In genomic region chr21:39120876-39121599, GRCh38 we compare ENCODE assay signal across 24 cellular contexts.
DNase-seq lines count a peak whose midpoint lies in the region; ATAC-seq and TF ChIP-seq lines count a peak whose summit lies in the region.
"Had no signal": no experiment of that assay in that cellular context is flagged by ENCODE, and none has a peak within 500 bp of the region (broad histone marks: within the 10 kb centered on the region; RNA-seq: fewer than 3 reads in every experiment).

No MANE protein-coding gene starts in this region.

- H3K27ac ChIP-seq in DND-41 (ENCODE audit: low read length) = peak overlapping the region; percentile 94
- H3K27ac ChIP-seq in neural progenitor cell = no peak overlapping the region
- H3K27ac ChIP-seq: breast epithelium, GM23248, KMS-11 had no signal

- H3K4me1 Mint-ChIP-seq in endothelial cell (ENCODE audit: unreplicated experiment) (peaks cover 28% of the 10 kb centered on the region), neural progenitor cell (peaks cover 7% of the 10 kb centered on the region)

- H3K4me1 ChIP-seq in DND-41 (ENCODE audit: insufficient read depth, low read length) = peaks cover 60% of the 10 kb centered on the region
- H3K4me1 ChIP-seq in neural progenitor cell = no peaks in the 10 kb centered on the region
- H3K4me1 ChIP-seq: breast epithelium had no signal

- H3K4me2 ChIP-seq in DND-41 (ENCODE audit: insufficient read depth, low read length) = peak overlapping the region; percentile 50; the same call in 1 of the 2 replicates
- no peak overlapping the region for H3K4me2 ChIP-seq in neural progenitor cell
- H3K4me2 ChIP-seq: KMS-11 had no signal

- H3K9me3 ChIP-seq in DND-41 (ENCODE audit: insufficient read depth, low read length, severe bottlenecking) (peaks cover 12% of the 10 kb centered on the region), MG63 (peaks cover 7% of the 10 kb centered on the region), neural progenitor cell (ENCODE audit: low read depth) (no peaks in the 10 kb centered on the region)

- H3K9ac ChIP-seq in DND-41 (ENCODE audit: low read depth, low read length) = peak overlapping the region; percentile 45
- H3K9ac ChIP-seq in neural progenitor cell = no peak overlapping the region
- H3K9ac ChIP-seq: GM23248, KMS-11 had no signal

- H3K36me3 Mint-ChIP-seq in endothelial cell (ENCODE audit: low read depth, unreplicated experiment) (peaks cover 8% of the 10 kb centered on the region), neural progenitor cell (peaks cover 11% of the 10 kb centered on the region)

- H2AFZ ChIP-seq in DND-41 (ENCODE audit: low read depth, low read length) (no peak overlapping the region; the same call in 1 of the 2 replicates), neural progenitor cell (replicated peaks) (peak overlapping the region; percentile 57)
- H2AFZ ChIP-seq: GM23248 had no signal

- H4K20me1 ChIP-seq in DND-41 (ENCODE audit: insufficient read depth, low read length) (no peaks in the 10 kb centered on the region), neural progenitor cell (ENCODE audit: low read depth) (no peaks in the 10 kb centered on the region)

- H3K27me3 ChIP-seq in DND-41 (ENCODE audit: insufficient read depth, low read length, poor library complexity) (no peaks in the 10 kb centered on the region), MG63 (no peaks in the 10 kb centered on the region), neural progenitor cell (no peaks in the 10 kb centered on the region)
- H3K27me3 ChIP-seq: breast epithelium had no signal

- H3F3A ChIP-seq in neural progenitor cell (ENCODE audit: low read depth) = no peaks in the 10 kb centered on the region

- peak; percentile 37 for ATAC-seq in DND-41 (ENCODE audit: insufficient read depth, low read depth)
- ATAC-seq: GM12878 had no signal

- DNase-seq in DND-41 (peak; percentile 57), MG63 (peak; percentile 15), endothelial cell (ENCODE audit: low spot score) (peak; percentile 33), neural progenitor cell (ENCODE audit: low spot score) (peak; percentile 37), NCI-H2227 (lab: John Stamatoyannopoulos, UW; ENCODE audit: unreplicated experiment) (no peak), NCI-H2081 (lab: John Stamatoyannopoulos, UW) (no peak), NCI-H226 (no peak)
- DNase-seq: activated CD4-positive, alpha-beta T cell treated with anti-CD3 and anti-CD28 coated beads, Interleukin-2, amount 50 U/mL, for 1 hour; activated CD8-positive, alpha-beta memory T cell treated with anti-CD3 and anti-CD28 coated beads, Interleukin-2, amount 50 U/mL, for 48 hours; activated effector memory CD4-positive, alpha-beta T cell treated with Interleukin-2 at 50 U/mL for 16 hours; CD4-positive, alpha-beta T cell; GM23248; naive B cell; NCI-H1105; NCI-H2107; NCI-H524; Right ventricle myocardium superior; stimulated activated CD4-positive, alpha-beta T cell treated with anti-CD3 and anti-CD28 coated beads, Interleukin-2, amount 100 ng/mL, for 24 hours; stimulated activated naive CD4-positive, alpha-beta T cell had no signal

- H3K36me3 ChIP-seq in DND-41 (ENCODE audit: insufficient read depth, low read length) (no peaks in the 10 kb centered on the region), MG63 (no peaks in the 10 kb centered on the region), neural progenitor cell (no peaks in the 10 kb centered on the region)
- H3K36me3 ChIP-seq: breast epithelium, thoracic aorta had no signal

- no peak overlapping the region for H3K4me3 Mint-ChIP-seq in endothelial cell (ENCODE audit: unreplicated experiment)
- no peak overlapping the region for H3K4me3 Mint-ChIP-seq in neural progenitor cell
- H3K4me3 Mint-ChIP-seq: CD4-positive, alpha-beta T cell; dendritic cell treated with granulocyte-macrophage colony-stimulating factor and Interleukin-4, amounts not matched to agents 40 ng/mL and 50 ng/mL, for 4 days; naive B cell had no signal

- H3K27ac Mint-ChIP-seq in endothelial cell (ENCODE audit: unreplicated experiment) (no peak overlapping the region), neural progenitor cell (no peak overlapping the region)
- H3K27ac Mint-ChIP-seq: CD4-positive, alpha-beta T cell had no signal

- H3K4me3 ChIP-seq in DND-41 (ENCODE audit: low read depth in 1 of 2, low read length in 2 of 2) = no peak overlapping the region
- no peak overlapping the region for H3K4me3 ChIP-seq in MG63
- H3K4me3 ChIP-seq in neural progenitor cell = no peak overlapping the region
- H3K4me3 ChIP-seq: breast epithelium, GM12878, GM23248, thoracic aorta had no signal

- H3K9me3 Mint-ChIP-seq in endothelial cell (ENCODE audit: unreplicated experiment) (no peaks in the 10 kb centered on the region), neural progenitor cell (peaks cover 29% of the 10 kb centered on the region)
- H3K9me3 Mint-ChIP-seq: dendritic cell treated with granulocyte-macrophage colony-stimulating factor and Interleukin-4, amounts not matched to agents 40 ng/mL and 50 ng/mL, for 4 days had no signal

- H3K79me2 ChIP-seq in DND-41 (ENCODE audit: insufficient read depth, low read length) (no peaks in the 10 kb centered on the region), neural progenitor cell (ENCODE audit: low read depth) (no peaks in the 10 kb centered on the region)

- TF ChIP-seq CTCF in DND-41 (IDR thresholded peaks at IDR 0.05; ENCODE audit: borderline replicate concordance, extremely low read depth, low read length, poor library complexity, severe bottlenecking) (no peak), endothelial cell (IDR thresholded peaks at IDR 0.05; ENCODE audit: unreplicated experiment) (no peak), neural progenitor cell (IDR thresholded peaks at IDR 0.05) (peak; percentile 27)

- H3K27me3 Mint-ChIP-seq in endothelial cell (ENCODE audit: unreplicated experiment) (peaks cover 5% of the 10 kb centered on the region), neural progenitor cell (ENCODE audit: insufficient read depth, low read depth) (peaks cover 16% of the 10 kb centered on the region)
- H3K27me3 Mint-ChIP-seq: CD4-positive, alpha-beta T cell had no signal

Comparison
In these comparisons a context has a peak if more than half of its experiments do, and no peak if none do; other contexts are left out.
1. DNase-seq: peak in DND-41 (single experiment), MG63 (single experiment), endothelial cell (single experiment) and neural progenitor cell (single experiment); none in NCI-H2227 (single experiment), NCI-H2081 (0 of 2) and NCI-H226 (single experiment).